In genomic region chr20:33686984-33687366, GRCh38 we compare ENCODE assay signal across 1 cellular context.
TF ChIP-seq lines count a peak whose summit lies in the region.

No MANE protein-coding gene starts in this region.

TF ChIP-seq in SK-N-SH, 30 proteins besides CTCF, POLR2A, EP300 and RAD21 (continued from another document):
- no peak for TF ChIP-seq IRF3 (IDR thresholded peaks at IDR 0.05; ENCODE audit: low read depth, low read length)
- no peak for TF ChIP-seq MXI1 (IDR thresholded peaks at IDR 0.05; ENCODE audit: low read depth, low read length)
- no peak for TF ChIP-seq MEF2A (IDR thresholded peaks at IDR 0.05; ENCODE audit: borderline replicate concordance, low read depth)
- no peak for TF ChIP-seq YY1 (IDR thresholded peaks at IDR 0.05; ENCODE audit: low read depth)
- TF ChIP-seq MAX (IDR thresholded peaks at IDR 0.05; ENCODE audit: low read depth) = no peak
- TF ChIP-seq POLR2AphosphoS5 (IDR thresholded peaks at IDR 0.05; ENCODE audit: low read depth, low read length) = no peak
- TF ChIP-seq, protein P1, sequence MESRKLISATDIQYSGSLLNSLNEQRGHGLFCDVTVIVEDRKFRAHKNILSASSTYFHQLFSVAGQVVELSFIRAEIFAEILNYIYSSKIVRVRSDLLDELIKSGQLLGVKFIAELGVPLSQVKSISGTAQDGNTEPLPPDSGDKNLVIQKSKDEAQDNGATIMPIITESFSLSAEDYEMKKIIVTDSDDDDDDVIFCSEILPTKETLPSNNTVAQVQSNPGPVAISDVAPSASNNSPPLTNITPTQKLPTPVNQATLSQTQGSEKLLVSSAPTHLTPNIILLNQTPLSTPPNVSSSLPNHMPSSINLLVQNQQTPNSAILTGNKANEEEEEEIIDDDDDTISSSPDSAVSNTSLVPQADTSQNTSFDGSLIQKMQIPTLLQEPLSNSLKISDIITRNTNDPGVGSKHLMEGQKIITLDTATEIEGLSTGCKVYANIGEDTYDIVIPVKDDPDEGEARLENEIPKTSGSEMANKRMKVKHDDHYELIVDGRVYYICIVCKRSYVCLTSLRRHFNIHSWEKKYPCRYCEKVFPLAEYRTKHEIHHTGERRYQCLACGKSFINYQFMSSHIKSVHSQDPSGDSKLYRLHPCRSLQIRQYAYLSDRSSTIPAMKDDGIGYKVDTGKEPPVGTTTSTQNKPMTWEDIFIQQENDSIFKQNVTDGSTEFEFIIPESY (IDR thresholded peaks at IDR 0.05; ENCODE audit: borderline replicate concordance, low read depth) = no peak
- no peak for TF ChIP-seq RCOR1 (IDR thresholded peaks at IDR 0.05; ENCODE audit: low read length)
- no peak for TF ChIP-seq FOSL2 (IDR thresholded peaks at IDR 0.05; ENCODE audit: borderline replicate concordance, low read depth)
- TF ChIP-seq TAF1 (IDR thresholded peaks at IDR 0.05; ENCODE audit: borderline replicate concordance, low read depth, low read length) = no peak
- no peak for TF ChIP-seq SIN3A (IDR thresholded peaks at IDR 0.05; ENCODE audit: borderline replicate concordance, low read depth, low read length)
